Comparison of ENCODE assay signal across 9 cellular contexts in the genomic region with DNA sequence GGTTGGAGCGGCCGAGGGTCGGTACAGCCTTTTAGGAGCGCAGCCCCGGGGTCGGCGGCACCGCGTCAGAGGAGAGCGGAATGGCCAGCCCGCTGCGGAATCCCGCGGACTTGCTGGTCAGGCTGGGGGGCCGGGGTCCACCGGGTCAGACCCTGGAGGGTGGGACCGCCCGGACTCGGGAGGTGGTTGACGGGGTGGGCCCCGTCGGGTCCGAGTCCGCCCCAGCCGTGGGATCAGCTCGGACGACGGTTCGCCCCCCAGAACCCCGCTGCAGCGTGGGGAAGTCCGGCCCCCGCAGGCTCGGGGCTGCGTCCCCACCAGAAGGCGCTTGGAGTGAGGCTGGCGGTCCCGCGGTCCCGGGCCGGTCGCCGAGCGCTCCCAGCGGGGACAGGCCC. TPM values are rescaled to one million over a fixed set of nuclear protein-coding genes. Genes with fewer than 3 reads are reported as not detected.
DNase-seq lines count a peak whose midpoint lies in the region; ATAC-seq and TF ChIP-seq lines count a peak whose summit lies in the region.
"Had no signal": no experiment of that assay in that cellular context is flagged by ENCODE, and none has a peak within 500 bp of the region (broad histone marks: within the 10 kb centered on the region; RNA-seq: fewer than 3 reads in every experiment).

No MANE protein-coding gene starts in this region.

- CTCF ChIA-PET in HEK293T (lab: Yijun Ruan, JAX): interaction anchor here (0.5 to 1.1 kb wide), 2 partner anchors 9 to 106 kb away, joined by 4 read pairs; no protein-coding TSS in a partner anchor

- TF ChIP-seq POLR2A in thyroid gland (IDR thresholded peaks at IDR 0.05): no peak

- H3K4me3 Mint-ChIP-seq in activated T-cell treated with anti-CD3 and anti-CD28 coated beads, Interleukin-2, amount 50 U/mL, for 72 hours: peak overlapping the region; percentile 55 to 79
- H3K4me3 Mint-ChIP-seq in activated naive CD8-positive, alpha-beta T cell treated with anti-CD3 and anti-CD28 coated beads, Interleukin-2, amount 10 ng/mL, durations not matched to agents 7 days and 5 days: peak overlapping the region; percentile 63

- no peak for ATAC-seq in activated T-cell treated with anti-CD3 and anti-CD28 coated beads, Interleukin-2, amount 50 U/mL, for 72 hours (replicated peaks in 1 of 2)
- no peak for ATAC-seq in activated naive CD8-positive, alpha-beta T cell treated with anti-CD3 and anti-CD28 coated beads, Interleukin-2, amount 10 ng/mL, durations not matched to agents 7 days and 5 days (ENCODE audit: low read depth)
- no peak for ATAC-seq in left lung

- H3K27me3 ChIP-seq in left lung (peaks cover 22 to 80% of the 10 kb centered on the region in 2 donors), thyroid gland (no peaks in the 10 kb centered on the region)

- WGBS in thyroid gland, 2 donors: 30% methylated on average over 2 of the region's 45 CpGs; no CpG with 5 or more reads in 1 of the 2 donors

- no peak for DNase-seq in activated T-cell treated with anti-CD3 and anti-CD28 coated beads, Interleukin-2, amount 50 U/mL, for 72 hours
- no peak for DNase-seq in activated T-cell treated with anti-CD3 and anti-CD28 coated beads, Interleukin-2, amount 50 U/mL, for 1 hour
- no peak for DNase-seq in activated naive CD8-positive, alpha-beta T cell treated with anti-CD3 and anti-CD28 coated beads, Interleukin-2, amount 10 ng/mL, durations not matched to agents 7 days and 5 days
- peak in 1 of 2 donors; percentile 81 for DNase-seq in left lung
- no peak for DNase-seq in thyroid gland
- DNase-seq in KBM-7: no peak
- no peak for DNase-seq in germinal center (ENCODE audit: low spot score)
- no peak for DNase-seq in HEK293T (ENCODE audit: extremely low spot score)

- peaks cover 15% of the 10 kb centered on the region for H3K4me1 Mint-ChIP-seq in activated T-cell treated with anti-CD3 and anti-CD28 coated beads, Interleukin-2, amount 50 U/mL, for 72 hours (ENCODE audit: low read depth)
- H3K4me1 Mint-ChIP-seq in activated naive CD8-positive, alpha-beta T cell treated with anti-CD3 and anti-CD28 coated beads, Interleukin-2, amount 10 ng/mL, durations not matched to agents 7 days and 5 days: peaks cover 11% of the 10 kb centered on the region

- in situ Hi-C loops in KBM-7 (cut with MboI; ENCODE audit: low pct_unique_long_range_greater_than_20kb, low sequenced_read_pairs): loop anchor here (10.0 kb wide), 1 partner anchor 46 kb away; no protein-coding TSS in a partner anchor

- H3K9me3 ChIP-seq in left lung (no peaks in the 10 kb centered on the region), thyroid gland (no peaks in the 10 kb centered on the region)

- peak overlapping the region; percentile 36 to 67 for H3K4me3 ChIP-seq in left lung
- H3K4me3 ChIP-seq in thyroid gland (replicated peaks in 1 of 3): peak overlapping the region; percentile 24 to 58 (median 54)

- intact Hi-C loops in left lung (cut with DNase I): no loop called here
- intact Hi-C loops in thyroid gland (cut with DNase I): no loop called here

- H3K9me3 Mint-ChIP-seq in activated T-cell treated with anti-CD3 and anti-CD28 coated beads, Interleukin-2, amount 50 U/mL, for 72 hours: no peaks in the 10 kb centered on the region
- no peaks in the 10 kb centered on the region for H3K9me3 Mint-ChIP-seq in activated naive CD8-positive, alpha-beta T cell treated with anti-CD3 and anti-CD28 coated beads, Interleukin-2, amount 10 ng/mL, durations not matched to agents 7 days and 5 days

- TF ChIP-seq CTCF in left lung (IDR thresholded peaks at IDR 0.05) (no peak), thyroid gland (IDR thresholded peaks at IDR 0.05) (no peak)

- POLR2A ChIA-PET in activated naive CD8-positive, alpha-beta T cell treated with anti-CD3 and anti-CD28 coated beads, Interleukin-2, amount 10 ng/mL, durations not matched to agents 7 days and 5 days (lab: Charles Lee): interaction anchor here (0.6 to 3.2 kb wide), 7 partner anchors 7 to 374 kb away, joined by 3 to 10 read pairs (median 4); a partner anchor contains a TSS
- POLR2A ChIA-PET in HEK293T (lab: Yijun Ruan, JAX): interaction anchor here (1.2 kb wide), 1 partner anchor 27 kb away, joined by 4 read pairs; a partner anchor contains a TSS

- H3K36me3 ChIP-seq in left lung: no peaks in the 10 kb centered on the region
- H3K36me3 ChIP-seq in thyroid gland: no peaks in the 10 kb centered on the region

- H3K4me1 ChIP-seq in left lung (peaks cover 5 to 15% of the 10 kb centered on the region in 2 donors), thyroid gland (peaks cover 46 to 56% of the 10 kb centered on the region in 2 donors)

- peaks cover 9% of the 10 kb centered on the region for H3K27me3 Mint-ChIP-seq in activated T-cell treated with anti-CD3 and anti-CD28 coated beads, Interleukin-2, amount 50 U/mL, for 72 hours (ENCODE audit: low read depth)
- H3K27me3 Mint-ChIP-seq in activated naive CD8-positive, alpha-beta T cell treated with anti-CD3 and anti-CD28 coated beads, Interleukin-2, amount 10 ng/mL, durations not matched to agents 7 days and 5 days: peaks cover 16% of the 10 kb centered on the region

- H3K27ac Mint-ChIP-seq in activated T-cell treated with anti-CD3 and anti-CD28 coated beads, Interleukin-2, amount 50 U/mL, for 72 hours: no peak overlapping the region
- H3K27ac Mint-ChIP-seq in activated naive CD8-positive, alpha-beta T cell treated with anti-CD3 and anti-CD28 coated beads, Interleukin-2, amount 10 ng/mL, durations not matched to agents 7 days and 5 days: no peak overlapping the region

- peaks cover 0 to 3% of the 10 kb centered on the region in 2 donors for H3K36me3 Mint-ChIP-seq in activated T-cell treated with anti-CD3 and anti-CD28 coated beads, Interleukin-2, amount 50 U/mL, for 72 hours (ENCODE audit: insufficient read depth in 2 of 2)
- no peaks in the 10 kb centered on the region for H3K36me3 Mint-ChIP-seq in activated naive CD8-positive, alpha-beta T cell treated with anti-CD3 and anti-CD28 coated beads, Interleukin-2, amount 10 ng/mL, durations not matched to agents 7 days and 5 days

- H3K27ac ChIP-seq in left lung: no peak overlapping the region
- peak overlapping the region; percentile 73 to 92 (median 86) for H3K27ac ChIP-seq in thyroid gland

TF ChIP-seq in HEK293T, 16 proteins besides CTCF, POLR2A, EP300 and RAD21:
- TF ChIP-seq ZNF384 (IDR thresholded peaks at IDR 0.05) (no peak), BHLHE40 (IDR thresholded peaks at IDR 0.05; ENCODE audit: borderline replicate concordance) (no peak), ELF4 (IDR thresholded peaks at IDR 0.05) (no peak), ARNT (IDR thresholded peaks at IDR 0.05) (no peak), SUZ12 (IDR thresholded peaks at IDR 0.05) (no peak), FOXK2 (IDR thresholded peaks at IDR 0.05) (no peak), FOXA1 (IDR thresholded peaks at IDR 0.05) (no peak), FOXM1 (IDR thresholded peaks at IDR 0.05; ENCODE audit: borderline replicate concordance) (no peak), NFRKB (IDR thresholded peaks at IDR 0.05) (no peak), HDGF (IDR thresholded peaks at IDR 0.05; ENCODE audit: borderline replicate concordance) (no peak), TARDBP (IDR thresholded peaks at IDR 0.05) (no peak), LEF1 (IDR thresholded peaks at IDR 0.05; ENCODE audit: borderline replicate concordance) (no peak), SP1 (IDR thresholded peaks at IDR 0.05) (no peak), L3MBTL2 (conservative IDR thresholded peaks at IDR 0.05) (no peak), CTBP1 (IDR thresholded peaks at IDR 0.05; ENCODE audit: borderline replicate concordance) (no peak)
- TF ChIP-seq, protein P1, sequence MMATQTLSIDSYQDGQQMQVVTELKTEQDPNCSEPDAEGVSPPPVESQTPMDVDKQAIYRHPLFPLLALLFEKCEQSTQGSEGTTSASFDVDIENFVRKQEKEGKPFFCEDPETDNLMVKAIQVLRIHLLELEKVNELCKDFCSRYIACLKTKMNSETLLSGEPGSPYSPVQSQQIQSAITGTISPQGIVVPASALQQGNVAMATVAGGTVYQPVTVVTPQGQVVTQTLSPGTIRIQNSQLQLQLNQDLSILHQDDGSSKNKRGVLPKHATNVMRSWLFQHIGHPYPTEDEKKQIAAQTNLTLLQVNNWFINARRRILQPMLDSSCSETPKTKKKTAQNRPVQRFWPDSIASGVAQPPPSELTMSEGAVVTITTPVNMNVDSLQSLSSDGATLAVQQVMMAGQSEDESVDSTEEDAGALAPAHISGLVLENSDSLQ (IDR thresholded peaks at IDR 0.05): no peak

RNA-seq across cellular contexts. Expression of a gene that starts 0.3 kb away (rescaled TPM):
- total RNA-seq in activated T-cell treated with anti-CD3 and anti-CD28 coated beads, Interleukin-2, amount 50 U/mL, for 72 hours: 10 to 100 TPM; 25.5 to 28.8 TPM
- total RNA-seq in activated naive CD8-positive, alpha-beta T cell treated with anti-CD3 and anti-CD28 coated beads, Interleukin-2, amount 10 ng/mL, durations not matched to agents 7 days and 5 days: 1 to 10 TPM; 6.5 to 6.7 TPM
- 1 to 10 TPM; 2.2 to 3.5 TPM for total RNA-seq in left lung
- 10 to 100 TPM in 1 of 4 donors, 1 to 10 TPM in 3; 5.2 to 23.5 (median 6.6) TPM for total RNA-seq in thyroid gland
- total RNA-seq: LHCN-M2 had no signal

RNA-seq across cellular contexts. Expression of a gene that starts 5.6 kb away (rescaled TPM):
- total RNA-seq in activated T-cell treated with anti-CD3 and anti-CD28 coated beads, Interleukin-2, amount 50 U/mL, for 72 hours: 1 to 10 TPM; 3.4 to 5.2 TPM
- not detected for total RNA-seq in activated naive CD8-positive, alpha-beta T cell treated with anti-CD3 and anti-CD28 coated beads, Interleukin-2, amount 10 ng/mL, durations not matched to agents 7 days and 5 days
- total RNA-seq in left lung: not detected
- total RNA-seq in thyroid gland: 10 to 100 TPM in 1 of 4 donors, 1 to 10 TPM in 3; 2.1 to 11.3 (median 4.7) TPM
- total RNA-seq: LHCN-M2 had no signal

RNA-seq across cellular contexts. Expression of a gene that starts 6.2 kb away (rescaled TPM):
- total RNA-seq in activated T-cell treated with anti-CD3 and anti-CD28 coated beads, Interleukin-2, amount 50 U/mL, for 72 hours: 100 to 1,000 TPM; 108 to 114 TPM
- total RNA-seq in activated naive CD8-positive, alpha-beta T cell treated with anti-CD3 and anti-CD28 coated beads, Interleukin-2, amount 10 ng/mL, durations not matched to agents 7 days and 5 days: 100 to 1,000 TPM; 211 to 221 TPM
- total RNA-seq in left lung (10 to 100 TPM; 57.1 to 69.9 TPM), thyroid gland (100 to 1,000 TPM in 3 of 4 donors, 10 to 100 TPM in 1; 80.0 to 227 (median 128) TPM)

RNA-seq across cellular contexts. Expression of a gene that starts 26.5 kb away (rescaled TPM):
- total RNA-seq in activated T-cell treated with anti-CD3 and anti-CD28 coated beads, Interleukin-2, amount 50 U/mL, for 72 hours: 10 to 100 TPM; 64.8 to 64.9 TPM
- total RNA-seq in activated naive CD8-positive, alpha-beta T cell treated with anti-CD3 and anti-CD28 coated beads, Interleukin-2, amount 10 ng/mL, durations not matched to agents 7 days and 5 days: 100 to 1,000 TPM; 128 to 141 TPM
- total RNA-seq in left lung (10 to 100 TPM; 73.1 to 76.4 TPM), thyroid gland (100 to 1,000 TPM in 2 of 4 donors, 10 to 100 TPM in 2; 53.2 to 117 (median 96.6) TPM)

RNA-seq across cellular contexts. Expression of a gene that starts 27.0 kb away (rescaled TPM):
- total RNA-seq in activated T-cell treated with anti-CD3 and anti-CD28 coated beads, Interleukin-2, amount 50 U/mL, for 72 hours: 100 to 1,000 TPM; 120 to 141 TPM
- total RNA-seq in activated naive CD8-positive, alpha-beta T cell treated with anti-CD3 and anti-CD28 coated beads, Interleukin-2, amount 10 ng/mL, durations not matched to agents 7 days and 5 days: 100 to 1,000 TPM; 126 TPM
- total RNA-seq in left lung (10 to 100 TPM; 45.5 to 50.1 TPM), thyroid gland (10 to 100 TPM; 39.6 to 47.5 (median 43.1) TPM)

Comparison
In these comparisons a context has a peak if more than half of its experiments do, and no peak if none do; other contexts are left out.
1. H3K27ac ChIP-seq: peak in thyroid gland (3 of 3); none in left lung (0 of 2).